In the genomic region with DNA sequence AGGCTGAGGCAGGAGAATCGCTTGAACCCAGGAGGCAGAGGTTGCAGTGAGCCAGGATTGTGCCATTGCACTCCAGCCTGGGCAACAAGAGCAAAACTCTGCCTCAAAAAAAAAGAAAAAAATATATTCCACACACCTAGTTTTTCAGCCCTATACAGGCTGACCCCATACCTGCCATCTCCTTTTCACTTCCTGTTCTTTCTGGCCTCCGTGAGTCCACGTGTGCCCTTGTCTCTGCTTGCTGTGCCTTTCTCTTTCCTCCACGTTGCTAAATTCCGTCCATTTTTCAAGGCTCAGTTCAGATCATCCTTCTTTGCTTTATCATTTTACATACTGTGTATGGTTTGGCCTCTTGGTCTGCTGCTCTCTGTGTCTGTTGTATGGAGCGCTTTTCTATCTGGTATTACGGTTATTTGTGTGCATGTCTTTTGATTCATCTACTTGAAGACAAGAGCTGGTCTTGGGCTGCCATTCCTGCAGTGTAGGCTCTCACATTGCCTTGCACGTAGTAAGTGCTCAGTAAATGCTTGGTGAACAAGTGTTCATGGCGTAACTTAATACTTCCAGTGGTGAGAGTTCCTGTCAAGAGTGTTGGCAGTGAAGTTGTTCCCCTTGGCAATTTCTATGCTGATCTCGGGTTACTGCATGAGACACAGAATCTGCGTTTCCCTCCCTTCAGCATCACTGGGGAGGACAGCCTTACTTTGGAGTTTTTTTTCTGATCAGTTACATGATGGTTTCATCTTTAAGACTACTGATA, we compare ENCODE assay signal across 21 cellular contexts. TPM values are rescaled to one million over a fixed set of nuclear protein-coding genes. Genes with fewer than 3 reads are reported as not detected.
DNase-seq lines count a peak whose midpoint lies in the region; ATAC-seq and TF ChIP-seq lines count a peak whose summit lies in the region.
"Had no signal": no experiment of that assay in that cellular context is flagged by ENCODE, and none has a peak within 500 bp of the region (broad histone marks: within the 10 kb centered on the region; RNA-seq: fewer than 3 reads in every experiment).

No MANE protein-coding gene starts in this region.

- no peaks in the 10 kb centered on the region for H3K9me3 Mint-ChIP-seq in stimulated activated naive CD8-positive, alpha-beta T cell treated with anti-CD3 and anti-CD28 coated beads, Interleukin-15, Interleukin-2, amounts not matched to agents 100 ng/mL and 50 ng/mL, for 24 hours
- H3K9me3 Mint-ChIP-seq in stimulated activated naive CD8-positive, alpha-beta T cell treated with anti-CD3 and anti-CD28 coated beads, Interleukin-15, amount 100 ng/mL, for 72 hours: no peaks in the 10 kb centered on the region
- no peaks in the 10 kb centered on the region for H3K9me3 Mint-ChIP-seq in activated B cell treated with CpG ODN at 0.5 μM for 24 hours
- H3K9me3 Mint-ChIP-seq: activated CD4-positive, alpha-beta memory T cell treated with anti-CD3 and anti-CD28 coated beads for 36 hours; activated T-cell treated with anti-CD3 and anti-CD28 coated beads, Interleukin-2, amount 50 U/mL, for 72 hours had no signal

- in situ Hi-C loops in GM13976 (cut with MboI; ENCODE audit: low sequenced_read_pairs, unreplicated experiment): no loop called here

- POLR2A ChIA-PET in activated B cell treated with CpG ODN at 0.5 μM for 24 hours (lab: Charles Lee): interaction anchor here (0.6 kb wide), 1 partner anchor 13 kb away, joined by 5 read pairs; no protein-coding TSS in a partner anchor

- peaks cover 21% of the 10 kb centered on the region for H3K36me3 Mint-ChIP-seq in stimulated activated naive CD8-positive, alpha-beta T cell treated with anti-CD3 and anti-CD28 coated beads, Interleukin-15, Interleukin-2, amounts not matched to agents 100 ng/mL and 50 ng/mL, for 24 hours (ENCODE audit: low read depth)
- peaks cover 11% of the 10 kb centered on the region for H3K36me3 Mint-ChIP-seq in activated B cell treated with CpG ODN at 0.5 μM for 24 hours (ENCODE audit: low read depth)

- H3K4me3 Mint-ChIP-seq in stimulated activated naive CD8-positive, alpha-beta T cell treated with anti-CD3 and anti-CD28 coated beads, Interleukin-15, Interleukin-2, amounts not matched to agents 100 ng/mL and 50 ng/mL, for 24 hours: peak overlapping the region; percentile 1
- H3K4me3 Mint-ChIP-seq in stimulated activated naive CD8-positive, alpha-beta T cell treated with anti-CD3 and anti-CD28 coated beads, Interleukin-15, amount 100 ng/mL, for 72 hours: no peak overlapping the region
- no peak overlapping the region for H3K4me3 Mint-ChIP-seq in activated B cell treated with CpG ODN at 0.5 μM for 24 hours
- H3K4me3 Mint-ChIP-seq: activated CD4-positive, alpha-beta memory T cell treated with anti-CD3 and anti-CD28 coated beads for 36 hours; activated T-cell treated with anti-CD3 and anti-CD28 coated beads, Interleukin-2, amount 50 U/mL, for 72 hours had no signal

- intact Hi-C loops in activated B cell treated with CpG ODN at 0.5 μM for 24 hours (cut with micrococcal nuclease): no loop called here

- no peak for ATAC-seq in stimulated activated naive CD8-positive, alpha-beta T cell treated with anti-CD3 and anti-CD28 coated beads, Interleukin-15, amount 100 ng/mL, for 72 hours
- peak; percentile 47 for ATAC-seq in activated B cell treated with CpG ODN at 0.5 μM for 24 hours (ENCODE audit: low read depth)
- ATAC-seq in GM19467 (IDR thresholded peaks at IDR 0.05; ENCODE audit: unreplicated experiment): no peak
- ATAC-seq: activated T-cell treated with anti-CD3 and anti-CD28 coated beads, Interleukin-2, amount 50 U/mL, for 72 hours; sciatic nerve had no signal

- H3K4me1 Mint-ChIP-seq in stimulated activated naive CD8-positive, alpha-beta T cell treated with anti-CD3 and anti-CD28 coated beads, Interleukin-15, Interleukin-2, amounts not matched to agents 100 ng/mL and 50 ng/mL, for 24 hours (ENCODE audit: low read depth): peaks cover 60% of the 10 kb centered on the region
- H3K4me1 Mint-ChIP-seq in stimulated activated naive CD8-positive, alpha-beta T cell treated with anti-CD3 and anti-CD28 coated beads, Interleukin-15, amount 100 ng/mL, for 72 hours: peaks cover 61% of the 10 kb centered on the region
- H3K4me1 Mint-ChIP-seq in activated B cell treated with CpG ODN at 0.5 μM for 24 hours: peaks cover 65% of the 10 kb centered on the region

- H3K27ac Mint-ChIP-seq in stimulated activated naive CD8-positive, alpha-beta T cell treated with anti-CD3 and anti-CD28 coated beads, Interleukin-15, Interleukin-2, amounts not matched to agents 100 ng/mL and 50 ng/mL, for 24 hours: no peak overlapping the region
- no peak overlapping the region for H3K27ac Mint-ChIP-seq in stimulated activated naive CD8-positive, alpha-beta T cell treated with anti-CD3 and anti-CD28 coated beads, Interleukin-15, amount 100 ng/mL, for 72 hours
- H3K27ac Mint-ChIP-seq in activated B cell treated with CpG ODN at 0.5 μM for 24 hours: peak overlapping the region; percentile 38
- H3K27ac Mint-ChIP-seq: activated CD4-positive, alpha-beta memory T cell treated with anti-CD3 and anti-CD28 coated beads for 36 hours; activated T-cell treated with anti-CD3 and anti-CD28 coated beads, Interleukin-2, amount 50 U/mL, for 72 hours had no signal

- H3K27me3 Mint-ChIP-seq in stimulated activated naive CD8-positive, alpha-beta T cell treated with anti-CD3 and anti-CD28 coated beads, Interleukin-15, Interleukin-2, amounts not matched to agents 100 ng/mL and 50 ng/mL, for 24 hours: no peaks in the 10 kb centered on the region
- H3K27me3 Mint-ChIP-seq in stimulated activated naive CD8-positive, alpha-beta T cell treated with anti-CD3 and anti-CD28 coated beads, Interleukin-15, amount 100 ng/mL, for 72 hours: no peaks in the 10 kb centered on the region
- H3K27me3 Mint-ChIP-seq in activated B cell treated with CpG ODN at 0.5 μM for 24 hours: no peaks in the 10 kb centered on the region
- H3K27me3 Mint-ChIP-seq: activated CD4-positive, alpha-beta memory T cell treated with anti-CD3 and anti-CD28 coated beads for 36 hours had no signal

- DNase-seq in stimulated activated naive CD8-positive, alpha-beta T cell treated with anti-CD3 and anti-CD28 coated beads, Interleukin-15, amount 100 ng/mL, for 72 hours: no peak
- DNase-seq in activated B cell treated with CpG ODN at 0.5 μM for 24 hours (no peak), globus pallidus (ENCODE audit: low spot score) (no peak), GM13976 (ENCODE audit: low spot score) (no peak), T-helper 2 cell (no peak)
- DNase-seq: activated CD4-positive, alpha-beta memory T cell treated with anti-CD3 and anti-CD28 coated beads for 36 hours; activated T-cell treated with anti-CD3 and anti-CD28 coated beads, Interleukin-2, amount 50 U/mL, for 72 hours; Caco-2; erythroblast; midbrain; NCI-H1105 treated with DMSO at 0.1 percent for 48 hours; NCI-H226; nucleus accumbens; Right ventricle myocardium superior; stimulated activated CD4-positive, alpha-beta T cell treated with anti-CD3 and anti-CD28 coated beads, Interleukin-4, amount 100 ng/mL, for 1 hour; T-helper 9 cell had no signal

- no peaks in the 10 kb centered on the region for H3K27me3 ChIP-seq in layer of hippocampus (ENCODE audit: control insufficient read depth, insufficient read depth, low read length)

- peak overlapping the region; percentile 0 for H3K27ac ChIP-seq in layer of hippocampus (ENCODE audit: low read depth, low read length)
- H3K27ac ChIP-seq: coronary artery had no signal

- CTCF ChIA-PET in activated B cell treated with CpG ODN at 0.5 μM for 24 hours (lab: Charles Lee): no interaction called here

- TF ChIP-seq CTCF in activated B cell treated with CpG ODN at 0.5 μM for 24 hours (IDR thresholded peaks at IDR 0.05) (no peak), GM13976 (IDR thresholded peaks at IDR 0.05; ENCODE audit: borderline replicate concordance, control extremely low read depth, extremely low read depth, insufficient read depth, missing control alignments) (no peak)

RNA-seq across cellular contexts. Expression of a gene that starts 57.5 kb away (rescaled TPM):
- 18.8 and 19.2 TPM in 2 replicates for total RNA-seq in activated B cell treated with CpG ODN at 0.5 μM for 24 hours
